8 cellular contexts compared by ENCODE assay signal in genomic region chr19:14432817-14433453, GRCh38. TPM values are rescaled to one million over a fixed set of nuclear protein-coding genes. Genes with fewer than 3 reads are reported as not detected.
DNase-seq lines count a peak whose midpoint lies in the region; ATAC-seq and TF ChIP-seq lines count a peak whose summit lies in the region.

PKN1 (plus strand) TSS chr19:14433306; CDS start chr19:14433522, 216 bp downstream.

- ATAC-seq in GM21528 (IDR thresholded peaks at IDR 0.05; ENCODE audit: low FRiP score, unreplicated experiment), result peak; percentile 53

- POLR2A ChIA-PET in activated CD8-positive, alpha-beta memory T cell treated with anti-CD3 and anti-CD28 coated beads for 36 hours (lab: Charles Lee), result interaction anchor here (0.5 to 1.3 kb wide), 5 partner anchors 14 to 1920 kb away, joined by 3 to 10 read pairs (median 4); partner anchors contain the start of gene DDX39A

- H3K4me3 Mint-ChIP-seq in CD14-positive monocyte, result peak within 1 kb of the TSS; percentile 79 to 87

- H3K4me1 Mint-ChIP-seq in CD14-positive monocyte, result peaks cover 38% of the 10 kb centered on the region

- peaks cover 8 to 16% (median 9%) of the 10 kb centered on the region in 3 donors for H3K27me3 Mint-ChIP-seq in CD14-positive monocyte (ENCODE audit: low read depth in 3 of 3)

- peaks cover 2 to 14% of the 10 kb centered on the region in 2 donors for H3K36me3 Mint-ChIP-seq in CD14-positive monocyte

- peak within 1 kb of the TSS; percentile 42 to 86 (median 79) for H3K27ac Mint-ChIP-seq in CD14-positive monocyte

- intact Hi-C loops in CD14-positive monocyte (cut with micrococcal nuclease), result loop anchor here in 1 of 2 donors (2.0 kb wide), 1 partner anchor 40 kb away; no protein-coding TSS in a partner anchor

- no peak for DNase-seq in CD14-positive monocyte (ENCODE audit: low spot score)
- peak; percentile 51 for DNase-seq in NCI-H2171 treated with DMSO at 0.1 percent for 48 hours (lab: John Stamatoyannopoulos, UW)
- DNase-seq in epidermal melanocyte (ENCODE audit: insufficient read length, low spot score), result peak; percentile 46
- DNase-seq in mucosa of gallbladder (ENCODE audit: low spot score), result no peak
- DNase-seq in MV-4-11 (lab: John Stamatoyannopoulos, UW), result no peak

- no peak for TF ChIP-seq CTCF in CD14-positive monocyte (IDR thresholded peaks at IDR 0.05)

- no peaks in the 10 kb centered on the region for H3K9me3 Mint-ChIP-seq in CD14-positive monocyte

- H3K27ac ChIP-seq in temporal lobe (ENCODE audit: low read depth, low read length), result peak within 1 kb of the TSS; percentile 28

- CTCF ChIA-PET in activated CD8-positive, alpha-beta memory T cell treated with anti-CD3 and anti-CD28 coated beads for 36 hours (lab: Charles Lee), result interaction anchor here (0.7 to 2.5 kb wide), 9 partner anchors 9 to 52 kb away, joined by 3 to 24 read pairs (median 7); partner anchors contain the start of gene PTGER1

RNA-seq across cellular contexts. Expression of gene PKN1, which starts in this region (rescaled TPM):
- 10 to 100 TPM; 49.5 to 49.6 TPM for polyA plus RNA-seq in CD14-positive monocyte
- total RNA-seq in activated CD8-positive, alpha-beta memory T cell treated with anti-CD3 and anti-CD28 coated beads for 36 hours, result 100 to 1,000 TPM; 171 to 180 TPM
- 136 TPM for total RNA-seq in mucosa of gallbladder
- 79.4 TPM for total RNA-seq in temporal lobe

Comparison
In these comparisons a context has a peak if more than half of its experiments do, and no peak if none do; other contexts are left out.
1. DNase-seq: peak in NCI-H2171 treated with DMSO at 0.1 percent for 48 hours (single experiment) and epidermal melanocyte (single experiment); none in CD14-positive monocyte (single experiment), mucosa of gallbladder (single experiment) and MV-4-11 (single experiment).